ENCODE assay signal across 31 cellular contexts in genomic region chr2:119719261-119719627, GRCh38. TPM values are rescaled to one million over a fixed set of nuclear protein-coding genes. Genes with fewer than 3 reads are reported as not detected.
"Had no signal": no experiment of that assay in that cellular context is flagged by ENCODE, and none has a peak within 500 bp of the region (broad histone marks: within the 10 kb centered on the region; RNA-seq: fewer than 3 reads in every experiment).

No MANE protein-coding gene starts in this region.

- H3K4me3 ChIP-seq: ascending aorta, cardiac muscle cell, MG63, Peyer's patch, SJSA1 had no signal

- H3K27ac ChIP-seq: ascending aorta, cardiac muscle cell, Peyer's patch, SJSA1, VCaP had no signal

- H3K36me3 Mint-ChIP-seq: activated naive CD4-positive, alpha-beta T cell treated with anti-CD3 and anti-CD28 coated beads, Interleukin-2, amount 50 U/mL, for 24 hours; activated naive CD8-positive, alpha-beta T cell treated with anti-CD3 and anti-CD28 coated beads, Interleukin-2, amount 10 ng/mL, durations not matched to agents 7 days and 5 days had no signal

- H3K9me3 Mint-ChIP-seq: activated B cell treated with CpG ODN at 0.5 μM for 24 hours; activated naive CD4-positive, alpha-beta T cell treated with anti-CD3 and anti-CD28 coated beads, Interleukin-2, amount 50 U/mL, for 24 hours; activated naive CD8-positive, alpha-beta T cell treated with anti-CD3 and anti-CD28 coated beads, Interleukin-2, amount 10 ng/mL, durations not matched to agents 7 days and 5 days; activated T-helper 1 cell treated with anti-CD3 and anti-CD28 coated beads, Interleukin-12 subunit alpha, Interleukin-12 subunit beta, Interleukin-2, Interleukin-4 antibody, amounts not matched to agents 30 ng/mL and 10 ng/mL and 1 ng/mL, durations not matched to agents 14 hours and 24 hours and 36 hours; T-helper 1 cell treated with Interleukin-12 subunit alpha and Interleukin-12 subunit beta and Interleukin-4 antibody, amounts not matched to agents 30 μg/mL and 1 μg/mL, for 36 hours had no signal

- H3K27ac Mint-ChIP-seq: activated B cell treated with CpG ODN at 0.5 μM for 24 hours; activated naive CD4-positive, alpha-beta T cell treated with anti-CD3 and anti-CD28 coated beads, Interleukin-2, amount 50 U/mL, for 24 hours; activated naive CD8-positive, alpha-beta T cell treated with anti-CD3 and anti-CD28 coated beads, Interleukin-2, amount 10 ng/mL, durations not matched to agents 7 days and 5 days; activated T-helper 1 cell treated with anti-CD3 and anti-CD28 coated beads, Interleukin-12 subunit alpha, Interleukin-12 subunit beta, Interleukin-2, Interleukin-4 antibody, amounts not matched to agents 30 ng/mL and 10 ng/mL and 1 ng/mL, durations not matched to agents 14 hours and 24 hours and 36 hours; T-helper 1 cell treated with Interleukin-12 subunit alpha and Interleukin-12 subunit beta and Interleukin-4 antibody, amounts not matched to agents 30 μg/mL and 1 μg/mL, for 36 hours had no signal

- H3K4me1 Mint-ChIP-seq: activated B cell treated with CpG ODN at 0.5 μM for 24 hours; activated naive CD4-positive, alpha-beta T cell treated with anti-CD3 and anti-CD28 coated beads, Interleukin-2, amount 50 U/mL, for 24 hours had no signal

- H3K4me3 Mint-ChIP-seq: activated B cell treated with CpG ODN at 0.5 μM for 24 hours; activated naive CD4-positive, alpha-beta T cell treated with anti-CD3 and anti-CD28 coated beads, Interleukin-2, amount 50 U/mL, for 24 hours; activated naive CD8-positive, alpha-beta T cell treated with anti-CD3 and anti-CD28 coated beads, Interleukin-2, amount 10 ng/mL, durations not matched to agents 7 days and 5 days; activated T-helper 1 cell treated with anti-CD3 and anti-CD28 coated beads, Interleukin-12 subunit alpha, Interleukin-12 subunit beta, Interleukin-2, Interleukin-4 antibody, amounts not matched to agents 30 ng/mL and 10 ng/mL and 1 ng/mL, durations not matched to agents 14 hours and 24 hours and 36 hours; T-helper 1 cell treated with Interleukin-12 subunit alpha and Interleukin-12 subunit beta and Interleukin-4 antibody, amounts not matched to agents 30 μg/mL and 1 μg/mL, for 36 hours had no signal

- ATAC-seq: PC-3 had no signal

- H3K9me3 ChIP-seq: ascending aorta, MG63, Peyer's patch, SJSA1, SK-N-SH had no signal

- DNase-seq: activated B cell treated with CpG ODN at 0.5 μM for 24 hours; activated CD4-positive, alpha-beta T cell treated with anti-CD3 and anti-CD28 coated beads, Interleukin-2, amount 50 U/mL, for 4 hours; activated CD4-positive, CD25-positive, alpha-beta regulatory T cell treated with anti-CD3 and anti-CD28 coated beads, Interleukin-2, amount 50 U/mL, for 72 hours; activated CD8-positive, alpha-beta memory T cell treated with anti-CD3 and anti-CD28 coated beads, Interleukin-2, amount 50 U/mL, for 4 hours; activated gamma-delta T cell; activated naive CD8-positive, alpha-beta T cell treated with anti-CD3 and anti-CD28 coated beads, Interleukin-2, amount 10 ng/mL, durations not matched to agents 7 days and 5 days; amygdala; Kasumi-1; KG1; MG63; NCI-H1048; NCI-H1105 treated with DMSO at 0.1 percent for 48 hours; NCI-H1436; NCI-H1694; NCI-H1930; NCI-H2081 treated with DMSO at 0.1 percent for 48 hours; NCI-H226; NCI-H524 treated with DMSO at 0.1 percent for 48 hours; PC-3; Peyer's patch; RPMI8226; SHP77 treated with DMSO at 0.1 percent for 48 hours; SK-N-SH; T-helper 9 cell had no signal

- H3K27me3 Mint-ChIP-seq: activated B cell treated with CpG ODN at 0.5 μM for 24 hours; activated naive CD4-positive, alpha-beta T cell treated with anti-CD3 and anti-CD28 coated beads, Interleukin-2, amount 50 U/mL, for 24 hours had no signal

- H3K27me3 ChIP-seq: ascending aorta, cardiac muscle cell, MG63, Peyer's patch, SJSA1 had no signal

- H3K4me1 ChIP-seq: ascending aorta, Peyer's patch, SJSA1 had no signal

- H3K36me3 ChIP-seq: ascending aorta, cardiac muscle cell, MG63, Peyer's patch, SJSA1 had no signal

RNA-seq across cellular contexts. Expression of gene TMEM177, which starts 40.2 kb away (rescaled TPM):
- total RNA-seq: ascending aorta had no signal
